ENCODE assay signal across 8 cellular contexts in genomic region chr2:169361706-169362345, GRCh38.
DNase-seq lines count a peak whose midpoint lies in the region; ATAC-seq lines count a peak whose summit lies in the region.

No MANE protein-coding gene starts in this region.

- no peaks in the 10 kb centered on the region for H3K36me3 Mint-ChIP-seq in activated naive CD8-positive, alpha-beta T cell

- peaks cover 32% of the 10 kb centered on the region for H3K4me1 Mint-ChIP-seq in activated naive CD8-positive, alpha-beta T cell (ENCODE audit: low read depth)

- H3K9me3 ChIP-seq in iPS-15b (ENCODE audit: control insufficient read depth, insufficient read depth, low read length): no peaks in the 10 kb centered on the region

- no peak overlapping the region for H3K27ac Mint-ChIP-seq in activated naive CD8-positive, alpha-beta T cell

- peaks cover 26% of the 10 kb centered on the region for H3K27me3 Mint-ChIP-seq in activated naive CD8-positive, alpha-beta T cell

- no peaks in the 10 kb centered on the region for H3K9me3 Mint-ChIP-seq in activated naive CD8-positive, alpha-beta T cell (ENCODE audit: low read depth)

- peaks cover 2% of the 10 kb centered on the region for H3K4me1 ChIP-seq in iPS-15b (ENCODE audit: control insufficient read depth, insufficient read depth, low read length)

- peak; percentile 32 for DNase-seq in stimulated activated CD4-positive, alpha-beta T cell treated with anti-CD3 and anti-CD28 coated beads, Interleukin-15, amount 100 ng/mL, for 24 hours
- no peak for DNase-seq in stimulated activated CD4-positive, alpha-beta T cell treated with anti-CD3 and anti-CD28 coated beads, Interleukin-2, amount 100 ng/mL, for 48 hours
- DNase-seq in skeletal muscle cell (ENCODE audit: low read depth): no peak
- no peak for DNase-seq in activated effector memory CD4-positive, alpha-beta T cell treated with anti-CD3 and anti-CD28 coated beads, Interleukin-2, amount 50 U/mL, for 16 hours

- ATAC-seq in GM19395 (IDR thresholded peaks at IDR 0.05; ENCODE audit: unreplicated experiment) (no peak), HG02759 (IDR thresholded peaks at IDR 0.05; ENCODE audit: unreplicated experiment) (no peak)

- H3K27me3 ChIP-seq in iPS-15b (ENCODE audit: control insufficient read depth, insufficient read depth, low read length): peaks cover 57% of the 10 kb centered on the region

- H3K36me3 ChIP-seq in iPS-15b (ENCODE audit: control insufficient read depth, insufficient read depth, low read length): no peaks in the 10 kb centered on the region

- H3K9ac ChIP-seq in iPS-15b (ENCODE audit: low read depth, low read length): no peak overlapping the region

- H3K4me3 ChIP-seq in iPS-15b (ENCODE audit: low read depth, low read length) (peak overlapping the region; percentile 52), skeletal muscle cell (ENCODE audit: low read depth, low read length) (peak overlapping the region; percentile 33)

- H3K4me3 Mint-ChIP-seq in activated naive CD8-positive, alpha-beta T cell: peak overlapping the region; percentile 93
